ENCODE assay signal across 8 cellular contexts in the genomic region with DNA sequence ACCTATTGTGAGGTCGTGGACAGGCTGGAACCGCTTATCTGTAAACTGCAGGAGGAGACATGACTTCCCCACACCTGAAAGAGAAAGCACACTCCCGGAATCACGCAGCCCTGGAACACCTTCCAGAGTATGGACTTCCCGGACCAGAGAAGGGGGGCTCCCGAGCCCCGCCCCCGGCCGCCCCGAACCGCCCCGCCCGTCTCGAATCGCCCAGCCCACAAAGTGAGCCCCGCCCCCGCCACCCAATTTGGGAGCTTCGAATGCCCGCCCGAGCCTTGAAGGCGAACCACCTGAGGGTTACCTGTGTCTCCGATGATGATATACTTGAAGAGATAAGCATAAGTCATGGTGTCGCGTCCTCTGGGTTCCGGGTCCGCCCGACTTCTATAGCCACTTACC. TPM values are rescaled to one million over a fixed set of nuclear protein-coding genes. Genes with fewer than 3 reads are reported as not detected.
DNase-seq lines count a peak whose midpoint lies in the region; ATAC-seq and TF ChIP-seq lines count a peak whose summit lies in the region.

No MANE protein-coding gene starts in this region.

- peak overlapping the region; percentile 68 to 88 (median 86) for H3K4me3 ChIP-seq in esophagus muscularis mucosa

- H3K4me1 Mint-ChIP-seq in nephron: peaks cover 12% of the 10 kb centered on the region

- intact Hi-C loops in esophagus muscularis mucosa (cut with DNase I): loop anchor here (5.0 kb wide), 1 partner anchor 36 kb away; a partner anchor contains a TSS

- peaks cover 19 to 38% (median 28%) of the 10 kb centered on the region in 4 donors for H3K4me1 ChIP-seq in esophagus muscularis mucosa

- WGBS in esophagus muscularis mucosa: 0% methylated on average over 7 of the region's 27 CpGs

- TF ChIP-seq POLR2A in esophagus muscularis mucosa (IDR thresholded peaks at IDR 0.05; ENCODE audit: low read depth): no peak

- H3K36me3 ChIP-seq in esophagus muscularis mucosa: peaks cover 0 to 41% (median 14%) of the 10 kb centered on the region in 4 donors

- DNase-seq in LoVo (ENCODE audit: low spot score): peak; percentile 86
- peak; percentile 58 to 63 (median 63) for DNase-seq in activated CD8-positive, alpha-beta memory T cell treated with anti-CD3 and anti-CD28 coated beads for 48 hours (ENCODE audit: low read depth in 2 of 3, low spot score in 2 of 3)
- DNase-seq in esophagus muscularis mucosa (ENCODE audit: extremely low spot score): peak; percentile 97
- DNase-seq in midbrain (lab: John Stamatoyannopoulos, UW): no peak

- H3K27ac Mint-ChIP-seq in nephron: peak overlapping the region; percentile 75 to 92 (median 89)

- H3K4me3 Mint-ChIP-seq in nephron: peak overlapping the region; percentile 95 to 98 (median 98)

- peak; percentile 29 for ATAC-seq in GM19372 (IDR thresholded peaks at IDR 0.05; ENCODE audit: low read depth, unreplicated experiment)

- no peaks in the 10 kb centered on the region for H3K9me3 Mint-ChIP-seq in nephron

- H3K36me3 Mint-ChIP-seq in nephron (ENCODE audit: low read depth): peaks cover 34% of the 10 kb centered on the region

- peak overlapping the region; percentile 69 for H3K27ac ChIP-seq in C4-2B
- peak overlapping the region; percentile 86 to 93 (median 90) for H3K27ac ChIP-seq in esophagus muscularis mucosa (replicated peaks in 1 of 4)
- peak overlapping the region; percentile 54 for H3K27ac ChIP-seq in temporal lobe (ENCODE audit: low read depth, low read length)

- TF ChIP-seq CTCF in C4-2B (conservative IDR thresholded peaks at IDR 0.05) (no peak), esophagus muscularis mucosa (IDR thresholded peaks at IDR 0.05) (no peak), nephron (IDR thresholded peaks at IDR 0.05; ENCODE audit: unreplicated experiment in 3 of 3) (no peak)

- H3K27me3 ChIP-seq in esophagus muscularis mucosa: no peaks in the 10 kb centered on the region

- H3K27me3 Mint-ChIP-seq in nephron (ENCODE audit: low read depth): no peaks in the 10 kb centered on the region

- TF ChIP-seq EP300 in esophagus muscularis mucosa (IDR thresholded peaks at IDR 0.05): no peak

- H3K9me3 ChIP-seq in esophagus muscularis mucosa: no peaks in the 10 kb centered on the region

RNA-seq across cellular contexts. Expression of a gene that starts 0.2 kb away (rescaled TPM):
- total RNA-seq in esophagus muscularis mucosa: 10 to 100 TPM; 26.2 to 41.0 (median 28.3) TPM
- 32.5 TPM for total RNA-seq in temporal lobe

RNA-seq across cellular contexts. Expression of a gene that starts 0.5 kb away (rescaled TPM):
- total RNA-seq in esophagus muscularis mucosa (10 to 100 TPM; 42.6 to 81.2 (median 49.1) TPM), temporal lobe (22.4 TPM)

RNA-seq across cellular contexts. Expression of a gene that starts 20.6 kb away (rescaled TPM):
- total RNA-seq in esophagus muscularis mucosa (10 to 100 TPM; 45.6 to 64.3 (median 55.0) TPM), temporal lobe (68.4 TPM)

RNA-seq across cellular contexts. Expression of a gene that starts 34.6 kb away (rescaled TPM):
- total RNA-seq in esophagus muscularis mucosa (10 to 100 TPM; 40.6 to 64.4 (median 48.0) TPM), temporal lobe (46.7 TPM)

RNA-seq across cellular contexts. Expression of a gene that starts 49.6 kb away (rescaled TPM):
- 10 to 100 TPM in 3 of 4 donors, 1 to 10 TPM in 1; 8.3 to 21.6 (median 15.2) TPM for total RNA-seq in esophagus muscularis mucosa
- total RNA-seq in temporal lobe: 26.3 TPM
